Comparison of ENCODE assay signal across 1 cellular context in genomic region chr6:170555305-170555704, GRCh38.
TF ChIP-seq lines count a peak whose summit lies in the region.

No MANE protein-coding gene starts in this region.

TF ChIP-seq in SK-N-SH, 30 proteins besides CTCF, POLR2A, EP300 and RAD21 (continued from another document):
- TF ChIP-seq ZBTB33 (IDR thresholded peaks at IDR 0.05; ENCODE audit: borderline replicate concordance, low read depth) (no peak), TAF1 (IDR thresholded peaks at IDR 0.05; ENCODE audit: borderline replicate concordance, low read depth, low read length) (no peak), ELF1 (IDR thresholded peaks at IDR 0.05) (no peak), POLR2AphosphoS5 (IDR thresholded peaks at IDR 0.05; ENCODE audit: low read depth, low read length) (no peak), SMC3 (IDR thresholded peaks at IDR 0.05; ENCODE audit: low read depth, low read length) (no peak), GABPA (IDR thresholded peaks at IDR 0.05; ENCODE audit: low read depth) (no peak)
TF ChIP-seq in SK-N-SH: peak in this region for 0.
